22 cellular contexts compared by ENCODE assay signal in genomic region chr20:63570281-63571086, GRCh38. TPM values are rescaled to one million over a fixed set of nuclear protein-coding genes. Genes with fewer than 3 reads are reported as not detected.
DNase-seq lines count a peak whose midpoint lies in the region; ATAC-seq and TF ChIP-seq lines count a peak whose summit lies in the region.
"Had no signal": no experiment of that assay in that cellular context is flagged by ENCODE, and none has a peak within 500 bp of the region (broad histone marks: within the 10 kb centered on the region; RNA-seq: fewer than 3 reads in every experiment).

No MANE protein-coding gene starts in this region.

- no peak for ATAC-seq in memory B cell (ENCODE audit: low read depth)
- ATAC-seq: T-cell had no signal

- no peak for TF ChIP-seq CTCF in HEK293 (tag by site-specific recombination; IDR thresholded peaks at IDR 0.05)
- no peak for TF ChIP-seq CTCF in A673 (conservative IDR thresholded peaks at IDR 0.05; ENCODE audit: low read depth, low read length)

- H3K36me3 ChIP-seq in HEK293 (ENCODE audit: control insufficient read depth in 2 of 2, insufficient read depth in 1 of 2, low read length in 2 of 2) (peaks cover 0 to 7% of the 10 kb centered on the region in 2 experiments; a peak in 1 of 3 replicates), NT2/D1 (ENCODE audit: insufficient read depth, insufficient read length, low read length) (peaks cover 65% of the 10 kb centered on the region), A673 (ENCODE audit: insufficient read depth, low read length, poor library complexity, severe bottlenecking) (no peaks in the 10 kb centered on the region)

- no peaks in the 10 kb centered on the region for H3K27me3 Mint-ChIP-seq in memory B cell
- H3K27me3 Mint-ChIP-seq: CD4-positive, CD25-positive, alpha-beta regulatory T cell; T-cell had no signal

- H3K9ac ChIP-seq in NT2/D1 (ENCODE audit: insufficient read length, low read depth) = peak overlapping the region; percentile 6
- H3K9ac ChIP-seq: SK-N-SH had no signal

- no peaks in the 10 kb centered on the region for H3K27me3 ChIP-seq in NT2/D1 (ENCODE audit: insufficient read depth, insufficient read length)
- H3K27me3 ChIP-seq in A673 (replicated peaks; ENCODE audit: insufficient read depth, low read depth, low read length, poor library complexity) = no peaks in the 10 kb centered on the region

- peak overlapping the region; percentile 8 for H3K4me3 Mint-ChIP-seq in memory B cell
- H3K4me3 Mint-ChIP-seq: H9 had no signal

- BruUV-seq in A673 (replicated peaks; lab: Mats Ljungman, UMichigan) = no TSS peak

- H3K27ac ChIP-seq in HEK293 (ENCODE audit: extremely low read depth, low read depth, low read length) = no peak overlapping the region
- H3K27ac ChIP-seq in A673 (ENCODE audit: low read depth, low read length, poor library complexity, severe bottlenecking) = no peak overlapping the region
- H3K27ac ChIP-seq: HL-60 had no signal

- H3K9me3 Mint-ChIP-seq in memory B cell = no peaks in the 10 kb centered on the region
- H3K9me3 Mint-ChIP-seq: CD4-positive, CD25-positive, alpha-beta regulatory T cell; H9; T-cell had no signal

- H3K27ac Mint-ChIP-seq in memory B cell = no peak overlapping the region
- H3K27ac Mint-ChIP-seq: H9, T-cell had no signal

- POLR2A ChIA-PET in HEK293 (lab: Yijun Ruan, JAX) = interaction anchor here (0.9 to 1.0 kb wide), 2 partner anchors 21 to 88 kb away, joined by 3 read pairs; partner anchors contain the start of gene RTEL1
- POLR2A ChIA-PET in A673 (lab: Charles Lee; ENCODE audit: low non-redundant PET) = no interaction called here

- H3K4me1 ChIP-seq in HEK293 (ENCODE audit: control insufficient read depth, insufficient read depth, low read length) (0 out of 2 replicates have a peak, but pooled peaks cover 3% of the 10 kb centered on the region), NT2/D1 (ENCODE audit: insufficient read depth, insufficient read length) (peaks cover 18% of the 10 kb centered on the region), A673 (ENCODE audit: insufficient read depth, low read length, poor library complexity, severe bottlenecking) (peaks cover 5% of the 10 kb centered on the region)

- no peak overlapping the region for H3K4me3 ChIP-seq in HEK293 (ENCODE audit: low read depth, low read length)
- no peak overlapping the region for H3K4me3 ChIP-seq in NT2/D1 (ENCODE audit: insufficient read length, low read depth)
- H3K4me3 ChIP-seq in A673 (ENCODE audit: low read depth, low read length, poor library complexity, severe bottlenecking) = no peak overlapping the region

- intact Hi-C loops in A673 (cut with micrococcal nuclease; ENCODE audit: unreplicated experiment) = no loop called here

- H3K9me3 ChIP-seq in HEK293 (ENCODE audit: control insufficient read depth, insufficient read depth, low read depth, low read length) (no peaks in the 10 kb centered on the region), NT2/D1 (ENCODE audit: insufficient read depth, low read length) (no peaks in the 10 kb centered on the region), A673 (ENCODE audit: low read depth, low read length, poor library complexity, severe bottlenecking) (no peaks in the 10 kb centered on the region)
- H3K9me3 ChIP-seq: SK-N-SH had no signal

- peaks cover 2% of the 10 kb centered on the region for H3K36me3 Mint-ChIP-seq in memory B cell
- H3K36me3 Mint-ChIP-seq: CD4-positive, CD25-positive, alpha-beta regulatory T cell had no signal

- CTCF ChIA-PET in HEK293 (lab: Yijun Ruan, JAX) = interaction anchor here (0.6 kb wide), 1 partner anchor 8 kb away, joined by 3 read pairs; no protein-coding TSS in a partner anchor
- CTCF ChIA-PET in A673 (lab: Charles Lee) = no interaction called here

- DNase-seq in NT2/D1 (ENCODE audit: low read depth, low spot score) (no peak), memory B cell (ENCODE audit: low spot score in 2 of 2) (no peak), NCI-H774 (lab: John Stamatoyannopoulos, UW) (no peak), A673 (ENCODE audit: low spot score) (no peak), DMS 273 treated with DMSO at 0.1 percent for 48 hours (lab: John Stamatoyannopoulos, UW) (no peak)
- DNase-seq: AML-193; CD4-positive, CD25-positive, alpha-beta regulatory T cell; COR-L47; DMS153; GDM1; H9; NCI-H1105; NCI-H2081 treated with DMSO at 0.1 percent for 48 hours; NCI-H446 treated with DMSO at 0.1 percent for 48 hours; NCI-H69; SHP77 treated with DMSO at 0.1 percent for 48 hours; SK-N-SH; T-cell had no signal

- H3K4me1 Mint-ChIP-seq in memory B cell = peaks cover 21% of the 10 kb centered on the region

TF ChIP-seq in HEK293, 187 proteins besides CTCF, POLR2A, EP300 and RAD21:
- TF ChIP-seq ZNF350 (tag by site-specific recombination; IDR thresholded peaks at IDR 0.05) (no peak), ZNF366 (tag by site-specific recombination; conservative IDR thresholded peaks at IDR 0.05) (no peak), ZNF600 (tag by site-specific recombination; IDR thresholded peaks at IDR 0.05) (peak; percentile 47)
TF ChIP-seq in HEK293: peak in this region for 1.

RNA-seq across cellular contexts. Expression of gene HELZ2, which starts 3.6 kb away (rescaled TPM):
- total RNA-seq in A673 (2021) = 21.0 and 27.2 TPM in 2 replicates

RNA-seq across cellular contexts. Expression of gene FNDC11, which starts 16.5 kb away (rescaled TPM):
- total RNA-seq in A673 (2021) = 0.21 and 0.37 TPM in 2 replicates
- total RNA-seq: Daoy, HT1080 had no signal

RNA-seq across cellular contexts. Expression of gene SRMS, which starts 22.9 kb away (rescaled TPM):
- total RNA-seq in A673 (2021) = not detected in 2 replicates
- total RNA-seq: CD4-positive, CD25-positive, alpha-beta regulatory T cell; Daoy; HT1080; T-cell had no signal

RNA-seq across cellular contexts. Expression of gene PTK6, which starts 33.3 kb away (rescaled TPM):
- not detected in 2 replicates for total RNA-seq in A673 (2021)
- total RNA-seq: Daoy, HT1080 had no signal

RNA-seq across cellular contexts. Expression of gene PPDPF, which starts 49.9 kb away (rescaled TPM):
- total RNA-seq in A673 (2021) = 148 and 176 TPM in 2 replicates
